Comparison of ENCODE assay signal across 10 cellular contexts in genomic region chr20:20465259-20465658, GRCh38.
DNase-seq lines count a peak whose midpoint lies in the region; ATAC-seq and TF ChIP-seq lines count a peak whose summit lies in the region.
"Had no signal": no experiment of that assay in that cellular context is flagged by ENCODE, and none has a peak within 500 bp of the region (broad histone marks: within the 10 kb centered on the region; RNA-seq: fewer than 3 reads in every experiment).

No MANE protein-coding gene starts in this region.

- H3K36me3 ChIP-seq in BLaER1 treated with 17β-estradiol and CSF1 and Interleukin-3, amounts not matched to agents 10 nM and 100 nM, result peaks cover 0 to 25% (median 6%) of the 10 kb centered on the region in 11 experiments; a peak in 11 of 22 replicates
- H3K36me3 ChIP-seq in HCT116 (ENCODE audit: control insufficient read depth in 1 of 2, insufficient read depth in 2 of 2, low read length in 2 of 2), result no peaks in the 10 kb centered on the region
- H3K36me3 ChIP-seq in tibial nerve, result peaks cover 0 to 14% (median 0%) of the 10 kb centered on the region in 3 donors

- no peak overlapping the region for H3K4me3 ChIP-seq in BLaER1 treated with 17β-estradiol and CSF1 and Interleukin-3, amounts not matched to agents 10 nM and 100 nM
- H3K4me3 ChIP-seq in HCT116 (replicated peaks in 1 of 2; ENCODE audit: low read depth in 1 of 2, low read length in 2 of 2) (no peak overlapping the region), WI38 (ENCODE audit: low read depth, low read length) (no peak overlapping the region), tibial nerve (no peak overlapping the region)

- H3K36me3 Mint-ChIP-seq in activated T-helper 2 cell treated with anti-CD3 and anti-CD28 coated beads, Interferon-gamma antibody, Interleukin-2, Interleukin-4, amounts not matched to agents 10 μg/mL and 5 μg/mL and 100 μg/mL, durations not matched to agents 14 hours and 24 hours and 36 hours (ENCODE audit: low read depth), result peaks cover 31% of the 10 kb centered on the region

- BruUV-seq in HCT116 (replicated peaks; lab: Mats Ljungman, UMichigan), result no TSS peak

- TF ChIP-seq POLR2A in HCT116 (IDR thresholded peaks at IDR 0.05; ENCODE audit: borderline replicate concordance, extremely low read depth, insufficient read depth, insufficient read length) (no peak), tibial nerve (IDR thresholded peaks at IDR 0.05) (no peak)

- TF ChIP-seq RAD21 in HCT116 (IDR thresholded peaks at IDR 0.05; ENCODE audit: low read depth), result no peak

- TF ChIP-seq EP300 in tibial nerve (IDR thresholded peaks at IDR 0.05), result no peak

- no peak overlapping the region for H2AFZ ChIP-seq in HCT116 (ENCODE audit: low read depth, low read length, poor library complexity, severe bottlenecking)

- peaks cover 0 to 4% (median 0%) of the 10 kb centered on the region in 11 experiments; a peak in 1 of 22 replicates for H3K9me3 ChIP-seq in BLaER1 treated with 17β-estradiol and CSF1 and Interleukin-3, amounts not matched to agents 10 nM and 100 nM (replicated peaks in 1 of 11)
- H3K9me3 ChIP-seq in HCT116 (ENCODE audit: control insufficient read depth in 1 of 2, insufficient read depth in 1 of 2, low read depth in 1 of 2, low read length in 2 of 2) (no peaks in the 10 kb centered on the region), tibial nerve (no peaks in the 10 kb centered on the region)

- no peaks in the 10 kb centered on the region for H3K9me3 Mint-ChIP-seq in activated T-helper 2 cell treated with anti-CD3 and anti-CD28 coated beads, Interferon-gamma antibody, Interleukin-2, Interleukin-4, amounts not matched to agents 10 μg/mL and 5 μg/mL and 100 μg/mL, durations not matched to agents 14 hours and 24 hours and 36 hours
- H3K9me3 Mint-ChIP-seq: stimulated activated naive B cell treated with anti-CD40 and anti-IgM and Interleukin-4, amounts not matched to agents 10 μg/mL and 1 μg/mL and 100 μg/mL, for 72 hours had no signal

- H3K27ac Mint-ChIP-seq in activated T-helper 2 cell treated with anti-CD3 and anti-CD28 coated beads, Interferon-gamma antibody, Interleukin-2, Interleukin-4, amounts not matched to agents 10 μg/mL and 5 μg/mL and 100 μg/mL, durations not matched to agents 14 hours and 24 hours and 36 hours, result no peak overlapping the region
- H3K27ac Mint-ChIP-seq: stimulated activated naive B cell treated with anti-CD40 and anti-IgM and Interleukin-4, amounts not matched to agents 10 μg/mL and 1 μg/mL and 100 μg/mL, for 72 hours had no signal

- H3K4me1 Mint-ChIP-seq in activated T-helper 2 cell treated with anti-CD3 and anti-CD28 coated beads, Interferon-gamma antibody, Interleukin-2, Interleukin-4, amounts not matched to agents 10 μg/mL and 5 μg/mL and 100 μg/mL, durations not matched to agents 14 hours and 24 hours and 36 hours (ENCODE audit: low read depth), result peaks cover 34% of the 10 kb centered on the region

- intact Hi-C loops in HCT116 (cut with micrococcal nuclease), result no loop called here
- intact Hi-C loops in activated T-helper 2 cell treated with anti-CD3 and anti-CD28 coated beads, Interferon-gamma antibody, Interleukin-2, Interleukin-4, amounts not matched to agents 10 μg/mL and 5 μg/mL and 100 μg/mL, durations not matched to agents 14 hours and 24 hours and 36 hours (cut with micrococcal nuclease), result loop anchor here (5.0 kb wide), 1 partner anchor 37 kb away; no protein-coding TSS in a partner anchor

- H3K27me3 Mint-ChIP-seq in activated T-helper 2 cell treated with anti-CD3 and anti-CD28 coated beads, Interferon-gamma antibody, Interleukin-2, Interleukin-4, amounts not matched to agents 10 μg/mL and 5 μg/mL and 100 μg/mL, durations not matched to agents 14 hours and 24 hours and 36 hours (ENCODE audit: low read depth), result peaks cover 2% of the 10 kb centered on the region
- H3K27me3 Mint-ChIP-seq: stimulated activated naive B cell treated with anti-CD40 and anti-IgM and Interleukin-4, amounts not matched to agents 10 μg/mL and 1 μg/mL and 100 μg/mL, for 72 hours had no signal

- ATAC-seq in HCT116 (peak; percentile 61), HG03108 (IDR thresholded peaks at IDR 0.05; ENCODE audit: unreplicated experiment) (no peak)
- ATAC-seq: stimulated activated naive B cell treated with anti-CD40 and anti-IgM and Interleukin-4, amounts not matched to agents 10 μg/mL and 1 μg/mL and 100 μg/mL, for 72 hours had no signal

- peaks cover 0 to 16% (median 8%) of the 10 kb centered on the region in 11 experiments; a peak in 11 of 22 replicates for H4K20me1 ChIP-seq in BLaER1 treated with 17β-estradiol and CSF1 and Interleukin-3, amounts not matched to agents 10 nM and 100 nM
- H4K20me1 ChIP-seq in HCT116 (ENCODE audit: insufficient read depth), result no peaks in the 10 kb centered on the region

- POLR2A ChIA-PET in HCT116 (lab: Charles Lee), result no interaction called here

- CTCF ChIA-PET in HCT116 (lab: Charles Lee), result no interaction called here

- H3K27me3 ChIP-seq in BLaER1 treated with 17β-estradiol and CSF1 and Interleukin-3, amounts not matched to agents 10 nM and 100 nM, result peaks cover 16 to 59% (median 25%) of the 10 kb centered on the region in 11 experiments; a peak in 20 of 22 replicates
- H3K27me3 ChIP-seq in HCT116 (ENCODE audit: insufficient read depth, low read length) (no peaks in the 10 kb centered on the region), tibial nerve (no peaks in the 10 kb centered on the region)

- WGBS in tibial nerve, 2 donors, result 76 to 77% methylated on average over 2 of the region's 2 CpGs

- DNase-seq in HCT116 (ENCODE audit: low read depth, low spot score) (no peak), medulla oblongata (ENCODE audit: extremely low spot score) (peak; percentile 71), tibial nerve (ENCODE audit: low spot score in 2 of 2) (no peak), DMS153 (lab: John Stamatoyannopoulos, UW) (no peak)
- no peak for DNase-seq in activated T-helper 2 cell treated with anti-CD3 and anti-CD28 coated beads, Interferon-gamma antibody, Interleukin-2, Interleukin-4, amounts not matched to agents 10 μg/mL and 5 μg/mL and 100 μg/mL, durations not matched to agents 14 hours and 24 hours and 36 hours (ENCODE audit: low spot score)
- DNase-seq: amniotic stem cell; stimulated activated naive B cell treated with anti-CD40 and anti-IgM and Interleukin-4, amounts not matched to agents 10 μg/mL and 1 μg/mL and 100 μg/mL, for 72 hours had no signal

- H3K9me2 ChIP-seq in HCT116 (ENCODE audit: insufficient read depth), result no peaks in the 10 kb centered on the region

- peak overlapping the region in 8 of 11 experiments; percentile 62 to 81 (median 73); a peak in 11 of 22 replicates for H3K27ac ChIP-seq in BLaER1 treated with 17β-estradiol and CSF1 and Interleukin-3, amounts not matched to agents 10 nM and 100 nM
- no peak overlapping the region for H3K27ac ChIP-seq in HCT116 (ENCODE audit: low read depth, low read length)
- no peak overlapping the region for H3K27ac ChIP-seq in tibial nerve

- peak overlapping the region in 3 of 11 experiments; percentile 52 to 61 (median 55); a peak in 3 of 22 replicates for H3K9ac ChIP-seq in BLaER1 treated with 17β-estradiol and CSF1 and Interleukin-3, amounts not matched to agents 10 nM and 100 nM
- H3K9ac ChIP-seq in HCT116 (ENCODE audit: low read length), result no peak overlapping the region

- H3K4me1 ChIP-seq in BLaER1 treated with 17β-estradiol and CSF1 and Interleukin-3, amounts not matched to agents 10 nM and 100 nM, result peaks cover 46 to 66% (median 52%) of the 10 kb centered on the region in 10 experiments
- H3K4me1 ChIP-seq in HCT116 (ENCODE audit: control insufficient read depth in 1 of 2, insufficient read depth in 2 of 2, low read length in 2 of 2), result no peaks in the 10 kb centered on the region
- H3K4me1 ChIP-seq in tibial nerve, result peaks cover 0 to 8% (median 3%) of the 10 kb centered on the region in 4 donors

- RAD21 ChIA-PET in HCT116 (lab: Charles Lee; ENCODE audit: low non-redundant PET in 1 of 2, low total read pairs in 2 of 2, uncharacterized antibody in 2 of 2, unreplicated experiment in 2 of 2), result no interaction called here

- peak overlapping the region; percentile 52 to 99 (median 94) for H3K4me2 ChIP-seq in BLaER1 treated with 17β-estradiol and CSF1 and Interleukin-3, amounts not matched to agents 10 nM and 100 nM
- no peak overlapping the region for H3K4me2 ChIP-seq in HCT116 (ENCODE audit: low read length)

- no peak overlapping the region for H3K4me3 Mint-ChIP-seq in activated T-helper 2 cell treated with anti-CD3 and anti-CD28 coated beads, Interferon-gamma antibody, Interleukin-2, Interleukin-4, amounts not matched to agents 10 μg/mL and 5 μg/mL and 100 μg/mL, durations not matched to agents 14 hours and 24 hours and 36 hours (ENCODE audit: low read depth)

- H3K79me2 ChIP-seq in HCT116 (ENCODE audit: insufficient read depth, low read length), result no peaks in the 10 kb centered on the region

- TF ChIP-seq CTCF in HCT116 (IDR thresholded peaks at IDR 0.05 in 2 of 3, conservative IDR thresholded peaks at IDR 0.05 in 1 of 3; ENCODE audit: borderline replicate concordance in 1 of 3, insufficient read depth in 1 of 3, low read depth in 2 of 3, low read length in 2 of 3) (peak in 2 of 3 experiments; percentile 27 to 40; a peak in 3 of 6 replicates), WI38 (IDR thresholded peaks at IDR 0.05; ENCODE audit: low read depth, low read length) (peak; percentile 43), tibial nerve (IDR thresholded peaks at IDR 0.05) (peak in 2 of 5 experiments; percentile 13 to 22)

TF ChIP-seq in HCT116, 20 proteins besides CTCF, POLR2A, EP300 and RAD21 (continues in another document):
- TF ChIP-seq CEBPB (IDR thresholded peaks at IDR 0.05; ENCODE audit: low read depth), result no peak
- no peak for TF ChIP-seq ZNF274 (IDR thresholded peaks at IDR 0.05; ENCODE audit: low read depth, low read length)
- no peak for TF ChIP-seq ELF1 (IDR thresholded peaks at IDR 0.05; ENCODE audit: borderline replicate concordance, low read depth)
- TF ChIP-seq ZFX (IDR thresholded peaks at IDR 0.05), result no peak
- TF ChIP-seq SIN3A (IDR thresholded peaks at IDR 0.05; ENCODE audit: low read depth), result no peak
- no peak for TF ChIP-seq EZH2 (IDR thresholded peaks at IDR 0.05)
- TF ChIP-seq ATF3 (IDR thresholded peaks at IDR 0.05), result no peak
- TF ChIP-seq FOSL1 (IDR thresholded peaks at IDR 0.05; ENCODE audit: low read depth), result no peak
- TF ChIP-seq SRF (IDR thresholded peaks at IDR 0.05; ENCODE audit: low read depth), result no peak
- TF ChIP-seq TCF7L2 (IDR thresholded peaks at IDR 0.05; ENCODE audit: borderline replicate concordance, extremely low read depth, insufficient read depth, insufficient read length), result no peak
- no peak for TF ChIP-seq EZH2phosphoT487 (IDR thresholded peaks at IDR 0.05; ENCODE audit: borderline replicate concordance)
- TF ChIP-seq JUND (IDR thresholded peaks at IDR 0.05), result no peak

Comparison
In these comparisons a context has a peak if more than half of its experiments do, and no peak if none do; other contexts are left out.
1. H3K27ac ChIP-seq: peak in BLaER1 treated with 17β-estradiol and CSF1 and Interleukin-3, amounts not matched to agents 10 nM and 100 nM (8 of 11); none in HCT116 (single experiment) and tibial nerve (0 of 4).